In the genomic region with DNA sequence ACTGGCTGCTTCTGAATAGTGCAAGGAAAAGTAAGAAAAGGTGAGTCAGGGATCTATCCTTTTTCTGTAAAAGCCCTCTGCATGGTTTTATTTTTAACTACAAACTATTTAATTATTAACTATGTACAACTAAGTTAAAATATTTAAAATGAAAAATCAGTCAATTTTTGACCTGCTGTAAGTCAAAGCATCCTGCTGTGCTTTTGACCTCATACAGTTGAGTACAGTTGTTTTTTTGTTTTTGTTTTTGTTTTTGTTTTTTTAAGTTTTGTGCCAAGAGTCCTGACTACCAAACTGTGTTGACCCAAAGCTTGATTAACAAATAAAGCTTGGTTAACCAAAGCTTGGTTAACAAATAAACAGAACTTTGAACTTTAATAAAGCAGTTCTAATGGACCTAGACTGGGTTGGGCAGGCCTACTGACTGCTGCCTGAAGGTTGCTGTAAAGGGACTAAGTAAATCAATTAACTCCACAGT, we compare ENCODE assay signal across 26 cellular contexts. TPM values are rescaled to one million over a fixed set of nuclear protein-coding genes. Genes with fewer than 3 reads are reported as not detected.
A peak's percentile ranks its signal among the peaks of the same experiment; 100 is the strongest.
DNase-seq lines count a peak whose midpoint lies in the region; FAIRE-seq and TF ChIP-seq lines count a peak whose summit lies in the region.
"Had no signal": no experiment of that assay in that cellular context is flagged by ENCODE, and none has a peak within 500 bp of the region (broad histone marks: within the 10 kb centered on the region; RNA-seq: fewer than 3 reads in every experiment).

A gene (plus strand): TSS at position 474 of the 478 bp plus-strand sequence. CDS start 67 bp downstream, outside the sequence.

- no peaks in the 10 kb centered on the region for H3K36me3 ChIP-seq in kidney (ENCODE audit: control insufficient read depth in 1 of 2, insufficient read depth in 2 of 2, low read length in 2 of 2)
- H3K36me3 ChIP-seq in osteoblast (ENCODE audit: insufficient read depth, low read length), result no peaks in the 10 kb centered on the region
- H3K36me3 ChIP-seq: cardiac muscle cell, neutrophil had no signal

- no peaks in the 10 kb centered on the region for H3K27me3 ChIP-seq in osteoblast (ENCODE audit: insufficient read depth, low read length)
- H3K27me3 ChIP-seq: cardiac muscle cell, foreskin keratinocyte, neutrophil had no signal

- no peaks in the 10 kb centered on the region for H3K27me3 Mint-ChIP-seq in type B pancreatic cell

- H3K27ac ChIP-seq in kidney (ENCODE audit: low read depth in 2 of 2, low read length in 2 of 2) (peak within 1 kb of the TSS; percentile 56 to 60), osteoblast (ENCODE audit: low read depth, low read length) (peak within 1 kb of the TSS; percentile 66)
- H3K27ac ChIP-seq: cardiac muscle cell, neutrophil had no signal

- peak; percentile 72 for DNase-seq in ACHN
- peak; percentile 50 for DNase-seq in RCC 7860 (ENCODE audit: low spot score)
- DNase-seq in kidney, result no peak
- no peak for DNase-seq in osteoblast (ENCODE audit: insufficient read length, low spot score, missing footprints)
- DNase-seq in type B pancreatic cell (ENCODE audit: extremely low spot score, unreplicated experiment), result no peak
- no peak for DNase-seq in mesenteric fat pad (ENCODE audit: low spot score)
- no peak for DNase-seq in stimulated activated naive CD4-positive, alpha-beta T cell treated with Interleukin-2 at 50 U/mL for 16 hours (lab: John Stamatoyannopoulos, UW)
- DNase-seq in NCI-H2107 treated with DMSO at 0.1 percent for 48 hours (lab: John Stamatoyannopoulos, UW; ENCODE audit: unreplicated experiment), result no peak
- DNase-seq: activated CD8-positive, alpha-beta T cell treated with anti-CD3 and anti-CD28 coated beads for 36 hours; CD4-positive, CD25-positive, alpha-beta regulatory T cell; dermis blood vessel endothelial cell; foreskin keratinocyte; Kasumi-1; left colon; mucosa of descending colon; NCI-H1048; NCI-H187 treated with DMSO at 0.1 percent for 48 hours; NCI-H2227 treated with DMSO at 0.1 percent for 48 hours; stimulated activated CD4-positive, alpha-beta T cell treated with anti-CD3 and anti-CD28 coated beads, Interleukin-12 subunit alpha, Interleukin-12 subunit beta, amount 100 ng/mL, for 4 hours; T1000 had no signal

- H3K4me1 ChIP-seq in kidney (ENCODE audit: control insufficient read depth in 1 of 2, insufficient read depth in 1 of 2, low read depth in 1 of 2, low read length in 2 of 2) (peaks cover 3 to 15% of the 10 kb centered on the region in 2 donors), osteoblast (ENCODE audit: insufficient read depth, low read length) (peaks cover 16% of the 10 kb centered on the region)

- H3K4me1 Mint-ChIP-seq in type B pancreatic cell (ENCODE audit: unreplicated experiment), result no peaks in the 10 kb centered on the region
- H3K4me1 Mint-ChIP-seq: CD4-positive, CD25-positive, alpha-beta regulatory T cell had no signal

- peaks cover 4% of the 10 kb centered on the region for H3K9me3 Mint-ChIP-seq in type B pancreatic cell

- H3K79me2 ChIP-seq in osteoblast (ENCODE audit: insufficient read depth, low read length), result no peaks in the 10 kb centered on the region

- no peak within 1 kb of the TSS for H3K27ac Mint-ChIP-seq in type B pancreatic cell
- H3K27ac Mint-ChIP-seq: activated CD8-positive, alpha-beta T cell treated with anti-CD3 and anti-CD28 coated beads for 36 hours; CD4-positive, CD25-positive, alpha-beta regulatory T cell; GM23338 had no signal

- no peaks in the 10 kb centered on the region for H4K20me1 ChIP-seq in osteoblast (ENCODE audit: insufficient read depth, low read length)

- H3K9me3 ChIP-seq in kidney (ENCODE audit: control insufficient read depth in 1 of 2, low read length in 2 of 2) (peaks cover 0 to 16% of the 10 kb centered on the region in 2 donors), osteoblast (ENCODE audit: low read depth, low read length) (no peaks in the 10 kb centered on the region)
- H3K9me3 ChIP-seq: neutrophil had no signal

- TF ChIP-seq CTCF in kidney (IDR thresholded peaks at IDR 0.05; ENCODE audit: borderline replicate concordance, extremely low read depth, insufficient read depth) (no peak), osteoblast (IDR thresholded peaks at IDR 0.05; ENCODE audit: extremely low read depth, low read depth, low read length) (no peak), type B pancreatic cell (conservative IDR thresholded peaks at IDR 0.05) (no peak)

- H3K36me3 Mint-ChIP-seq in type B pancreatic cell, result no peaks in the 10 kb centered on the region
- H3K36me3 Mint-ChIP-seq: CD4-positive, CD25-positive, alpha-beta regulatory T cell had no signal

- in situ Hi-C loops in ACHN (cut with HindIII; ENCODE audit: low pct_ligation_motif_present, low pct_unique_long_range_greater_than_20kb, low sequenced_read_pairs), result no loop called here

- FAIRE-seq in RCC 7860 (lab: Jason Lieb, UNC) (no peak), kidney (lab: Jason Lieb, UNC) (peak; percentile 93)
- FAIRE-seq: G401.6, urothelium cell line had no signal

- peak within 1 kb of the TSS; percentile 49 for H3K4me2 ChIP-seq in osteoblast (ENCODE audit: insufficient read depth, low read length)
- H3K4me2 ChIP-seq: GM23338 had no signal

- peak within 1 kb of the TSS; percentile 38 for H2AFZ ChIP-seq in osteoblast (ENCODE audit: low read length)
- H2AFZ ChIP-seq: GM23338 had no signal

- H3K9ac ChIP-seq in kidney (ENCODE audit: low read length in 2 of 2), result peak within 1 kb of the TSS in 1 of 2 donors; percentile 36

- H3K4me3 Mint-ChIP-seq in type B pancreatic cell, result no peak within 1 kb of the TSS
- H3K4me3 Mint-ChIP-seq: activated CD8-positive, alpha-beta T cell treated with anti-CD3 and anti-CD28 coated beads for 36 hours; CD4-positive, CD25-positive, alpha-beta regulatory T cell; GM23338 had no signal

- intact Hi-C loops in kidney (cut with DNase I), result no loop called here

- H3K4me3 ChIP-seq in kidney (ENCODE audit: low read length in 2 of 2) (peak within 1 kb of the TSS; percentile 64), osteoblast (ENCODE audit: insufficient read depth, low read length) (no peak within 1 kb of the TSS)
- H3K4me3 ChIP-seq: cardiac muscle cell, GM23338, mucosa of descending colon had no signal

RNA-seq across cellular contexts. Expression of the gene that starts here (rescaled TPM):
- total RNA-seq in kidney (44.0 TPM), osteoblast (not detected in 2 replicates), type B pancreatic cell (ENCODE audit: low replicate concordance) (0.14 TPM in 1 of 2 replicates, not detected in the other), mesenteric fat pad (not detected)
- polyA plus RNA-seq in kidney (ENCODE audit: insufficient read depth, low read depth, low replicate concordance), result 152 TPM
- total RNA-seq: activated CD8-positive, alpha-beta T cell treated with anti-CD3 and anti-CD28 coated beads for 36 hours; cardiac muscle cell; CD4-positive, CD25-positive, alpha-beta regulatory T cell; foreskin keratinocyte; GM23338; left colon; mucosa of descending colon; pulmonary artery endothelial cell had no signal
- polyA plus RNA-seq: CD4-positive, CD25-positive, alpha-beta regulatory T cell; foreskin keratinocyte had no signal

Comparison
In these comparisons a context has a peak if more than half of its experiments do, and no peak if none do; other contexts are left out.
1. RNA of the gene that starts here (total RNA-seq): 44.0 TPM in kidney (single experiment); 0.14 TPM in type B pancreatic cell, not detected in osteoblast and not detected in mesenteric fat pad (single experiment); every median in the first group is over 10 times any median in the second.
2. DNase-seq: peak in ACHN (single experiment) and RCC 7860 (single experiment); none in kidney (single experiment), osteoblast (single experiment), type B pancreatic cell (single experiment), mesenteric fat pad (single experiment), stimulated activated naive CD4-positive, alpha-beta T cell treated with Interleukin-2 at 50 U/mL for 16 hours (single experiment) and NCI-H2107 treated with DMSO at 0.1 percent for 48 hours (single experiment).